Comparison of ENCODE assay signal across 10 cellular contexts in genomic region chr3:66481071-66482001, GRCh38. TPM values are rescaled to one million over a fixed set of nuclear protein-coding genes. Genes with fewer than 3 reads are reported as not detected.
A peak's percentile ranks its signal among the peaks of the same experiment; 100 is the strongest.
DNase-seq lines count a peak whose midpoint lies in the region; ATAC-seq and TF ChIP-seq lines count a peak whose summit lies in the region.
"Had no signal": no experiment of that assay in that cellular context is flagged by ENCODE, and none has a peak within 500 bp of the region (broad histone marks: within the 10 kb centered on the region; RNA-seq: fewer than 3 reads in every experiment).

No MANE protein-coding gene starts in this region.

- peaks cover 7% of the 10 kb centered on the region; the same call in 1 of the 2 replicates for H3K36me3 ChIP-seq in Karpas-422 (ENCODE audit: insufficient read depth, low read length)
- no peaks in the 10 kb centered on the region for H3K36me3 ChIP-seq in endocrine pancreas (ENCODE audit: control insufficient read depth, insufficient read depth, low read length)
- no peaks in the 10 kb centered on the region for H3K36me3 ChIP-seq in spleen
- H3K36me3 ChIP-seq: WERI-Rb-1 had no signal

- H3K27me3 ChIP-seq in Karpas-422 (ENCODE audit: low read length) (no peaks in the 10 kb centered on the region), endocrine pancreas (ENCODE audit: control insufficient read depth, insufficient read depth, low read length) (no peaks in the 10 kb centered on the region), spleen (replicated peaks in 1 of 7) (no peaks in the 10 kb centered on the region)

- no peaks in the 10 kb centered on the region for H3K9me2 ChIP-seq in Karpas-422 (replicated peaks; ENCODE audit: insufficient read depth, low read length)

- H3K9me3 ChIP-seq in Karpas-422 (ENCODE audit: low read length) (no peaks in the 10 kb centered on the region), endocrine pancreas (ENCODE audit: control insufficient read depth, low read length) (no peaks in the 10 kb centered on the region), spleen (peaks cover 0 to 11% (median 0%) of the 10 kb centered on the region in 8 donors)

- H3K4me2 ChIP-seq in Karpas-422 (ENCODE audit: low read depth, low read length, poor library complexity, severe bottlenecking): peak overlapping the region; percentile 5

- H3K9ac ChIP-seq in Karpas-422 (ENCODE audit: low read length): 0 out of 2 replicates have a peak overlapping the region, but pooled peaks have one; percentile 6
- H3K9ac ChIP-seq in endocrine pancreas (ENCODE audit: control insufficient read depth, insufficient read depth, low read length): no peak overlapping the region

- intact Hi-C loops in spleen (cut with DNase I; ENCODE audit: low total_unique reads): no loop called here

- peak; percentile 44 for ATAC-seq in GM18909 (IDR thresholded peaks at IDR 0.05; ENCODE audit: poor library complexity, unreplicated experiment)
- ATAC-seq in GM21447 (IDR thresholded peaks at IDR 0.05; ENCODE audit: unreplicated experiment): no peak

- H4K20me1 ChIP-seq in Karpas-422 (ENCODE audit: insufficient read depth, low read depth, low read length): no peaks in the 10 kb centered on the region

- no peak for TF ChIP-seq POLR2A in spleen (IDR thresholded peaks at IDR 0.05)

- no peak for TF ChIP-seq CTCF in spleen (IDR thresholded peaks at IDR 0.05 in 8 of 11, conservative IDR thresholded peaks at IDR 0.05 in 3 of 11)

- WGBS in spleen, 5 donors: 28 to 46% (median 38%) methylated on average over 13 of the region's 13 CpGs

- H3K4me3 ChIP-seq in Karpas-422 (ENCODE audit: low read length) (no peak overlapping the region), endocrine pancreas (ENCODE audit: control insufficient read depth, insufficient read depth, low read length) (peak overlapping the region; percentile 44), spleen (peak overlapping the region in 1 of 8 donors; percentile 21)

- peaks cover 41% of the 10 kb centered on the region; the same call in 1 of the 2 replicates for H3K79me2 ChIP-seq in Karpas-422 (ENCODE audit: low read length)

- H3K27ac ChIP-seq in Karpas-422 (ENCODE audit: low read length) (0 out of 2 replicates have a peak overlapping the region, but pooled peaks have one; percentile 31), spleen (peak overlapping the region in 5 of 8 donors; percentile 11 to 44 (median 27))
- H3K27ac ChIP-seq: WERI-Rb-1 had no signal

- H3K4me1 ChIP-seq in Karpas-422 (ENCODE audit: low read length) (peaks cover 61% of the 10 kb centered on the region), endocrine pancreas (ENCODE audit: control insufficient read depth, insufficient read depth, low read length) (peaks cover 10% of the 10 kb centered on the region), spleen (peaks cover 10 to 59% (median 29%) of the 10 kb centered on the region in 6 donors)

- DNase-seq in Karpas-422 (no peak), spleen (no peak), medulla oblongata (ENCODE audit: extremely low spot score) (no peak), NCI-H1048 (lab: John Stamatoyannopoulos, UW) (no peak), NCI-H446 (lab: John Stamatoyannopoulos, UW) (no peak)
- DNase-seq: foreskin melanocyte had no signal

- H2AFZ ChIP-seq in Karpas-422 (ENCODE audit: low read length): no peak overlapping the region

RNA-seq across cellular contexts. Expression of gene LRIG1, which starts 19.5 kb away (rescaled TPM):
- 52.4 and 75.4 TPM in 2 replicates for total RNA-seq in Karpas-422 (2014; rRNA removed; shearing (Covaris generic); ENCODE audit: low replicate concordance)
- total RNA-seq in spleen: 10 to 100 TPM; 10.6 to 19.7 (median 12.4) TPM
- polyA plus RNA-seq in spleen: 10 to 100 TPM in 1 of 3 donors, 1 to 10 TPM in 2; 5.9 to 10.6 (median 8.6) TPM
